ENCODE assay signal across 1 cellular context in the genomic region with DNA sequence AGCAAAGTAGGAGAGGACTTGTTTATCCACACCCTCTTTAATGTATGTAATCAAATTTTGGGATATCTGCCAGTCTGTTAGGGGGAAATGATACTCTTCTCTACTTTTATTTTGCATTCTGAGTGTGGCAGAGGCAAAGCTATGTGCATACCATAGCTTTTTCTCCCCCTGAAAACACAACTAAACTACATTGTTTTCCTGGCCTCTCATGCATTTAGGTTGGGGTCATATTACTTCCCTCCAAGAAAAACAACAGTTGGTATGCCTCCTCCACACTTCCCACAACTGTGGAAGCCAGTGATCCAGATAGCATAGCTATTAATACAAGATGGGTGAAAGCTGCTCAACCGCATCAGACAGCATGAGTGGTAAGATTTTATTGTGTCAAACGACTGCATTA.
TF ChIP-seq lines count a peak whose summit lies in the region.

No MANE protein-coding gene starts in this region.

TF ChIP-seq in HEK293, 187 proteins besides CTCF, POLR2A, EP300 and RAD21 (continued from another document):
- TF ChIP-seq, protein P1, sequence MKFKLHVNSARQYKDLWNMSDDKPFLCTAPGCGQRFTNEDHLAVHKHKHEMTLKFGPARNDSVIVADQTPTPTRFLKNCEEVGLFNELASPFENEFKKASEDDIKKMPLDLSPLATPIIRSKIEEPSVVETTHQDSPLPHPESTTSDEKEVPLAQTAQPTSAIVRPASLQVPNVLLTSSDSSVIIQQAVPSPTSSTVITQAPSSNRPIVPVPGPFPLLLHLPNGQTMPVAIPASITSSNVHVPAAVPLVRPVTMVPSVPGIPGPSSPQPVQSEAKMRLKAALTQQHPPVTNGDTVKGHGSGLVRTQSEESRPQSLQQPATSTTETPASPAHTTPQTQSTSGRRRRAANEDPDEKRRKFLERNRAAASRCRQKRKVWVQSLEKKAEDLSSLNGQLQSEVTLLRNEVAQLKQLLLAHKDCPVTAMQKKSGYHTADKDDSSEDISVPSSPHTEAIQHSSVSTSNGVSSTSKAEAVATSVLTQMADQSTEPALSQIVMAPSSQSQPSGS (tag by site-specific recombination; IDR thresholded peaks at IDR 0.05; ENCODE audit: low read depth): no peak
- TF ChIP-seq ZNF514 (tag by site-specific recombination; IDR thresholded peaks at IDR 0.05) (no peak), MZF1 (tag by site-specific recombination; IDR thresholded peaks at IDR 0.05; ENCODE audit: borderline replicate concordance) (no peak), KLF9 (tag by site-specific recombination; IDR thresholded peaks at IDR 0.05; ENCODE audit: low read depth) (no peak), ZNF510 (tag by site-specific recombination; IDR thresholded peaks at IDR 0.05; ENCODE audit: insufficient replicate concordance) (no peak), ZFHX2 (tag by site-specific recombination; conservative IDR thresholded peaks at IDR 0.05) (peak; percentile 85), ZFP37 (tag by site-specific recombination; IDR thresholded peaks at IDR 0.05) (no peak), ZNF302 (tag by site-specific recombination; IDR thresholded peaks at IDR 0.05; ENCODE audit: low read depth) (no peak), ZNF16 (tag by site-specific recombination; IDR thresholded peaks at IDR 0.05; ENCODE audit: low read depth) (no peak), ZNF664 (tag by site-specific recombination; IDR thresholded peaks at IDR 0.05) (no peak), ZNF626 (tag by site-specific recombination; IDR thresholded peaks at IDR 0.05) (no peak), ZNF549 (tag by site-specific recombination; IDR thresholded peaks at IDR 0.05) (no peak), ZNF571 (tag by site-specific recombination; IDR thresholded peaks at IDR 0.05) (no peak), GLI4 (tag by site-specific recombination; IDR thresholded peaks at IDR 0.05) (no peak), ZNF600 (tag by site-specific recombination; IDR thresholded peaks at IDR 0.05) (peak; percentile 75), ZNF654 (tag by site-specific recombination; IDR thresholded peaks at IDR 0.05; ENCODE audit: low read depth) (no peak), SALL2 (tag by site-specific recombination; IDR thresholded peaks at IDR 0.05; ENCODE audit: borderline replicate concordance) (no peak), GFI1B (tag by site-specific recombination; IDR thresholded peaks at IDR 0.05) (no peak), GLI2 (tag by site-specific recombination; IDR thresholded peaks at IDR 0.05; ENCODE audit: borderline replicate concordance, low read depth) (no peak), ZNF747 (tag by site-specific recombination; IDR thresholded peaks at IDR 0.05) (no peak), HOXC10 (CRISPR knock-in tag; IDR thresholded peaks at IDR 0.05) (no peak), SP7 (tag by site-specific recombination; IDR thresholded peaks at IDR 0.05) (peak; percentile 67), ZNF707 (tag by site-specific recombination; IDR thresholded peaks at IDR 0.05) (no peak), KLF16 (tag by site-specific recombination; IDR thresholded peaks at IDR 0.05) (no peak), ZNF768 (tag by site-specific recombination; IDR thresholded peaks at IDR 0.05) (no peak), ZNF785 (tag by site-specific recombination; IDR thresholded peaks at IDR 0.05) (no peak), SETDB1 (IDR thresholded peaks at IDR 0.05; ENCODE audit: insufficient read length, low read length) (no peak), ZNF660 (tag by site-specific recombination; IDR thresholded peaks at IDR 0.05) (no peak), ZNF670 (tag by site-specific recombination; IDR thresholded peaks at IDR 0.05; ENCODE audit: low read depth) (no peak), ZNF560 (tag by site-specific recombination; IDR thresholded peaks at IDR 0.05; ENCODE audit: borderline replicate concordance) (no peak), ZNF10 (tag by site-specific recombination; IDR thresholded peaks at IDR 0.05) (no peak), OVOL3 (tag by site-specific recombination; IDR thresholded peaks at IDR 0.05) (no peak), ZNF558 (tag by site-specific recombination; IDR thresholded peaks at IDR 0.05) (no peak), ZEB2 (tag by site-specific recombination; IDR thresholded peaks at IDR 0.05) (peak; percentile 10; the same call in 1 of the 2 replicates)
- TF ChIP-seq, protein P2, sequence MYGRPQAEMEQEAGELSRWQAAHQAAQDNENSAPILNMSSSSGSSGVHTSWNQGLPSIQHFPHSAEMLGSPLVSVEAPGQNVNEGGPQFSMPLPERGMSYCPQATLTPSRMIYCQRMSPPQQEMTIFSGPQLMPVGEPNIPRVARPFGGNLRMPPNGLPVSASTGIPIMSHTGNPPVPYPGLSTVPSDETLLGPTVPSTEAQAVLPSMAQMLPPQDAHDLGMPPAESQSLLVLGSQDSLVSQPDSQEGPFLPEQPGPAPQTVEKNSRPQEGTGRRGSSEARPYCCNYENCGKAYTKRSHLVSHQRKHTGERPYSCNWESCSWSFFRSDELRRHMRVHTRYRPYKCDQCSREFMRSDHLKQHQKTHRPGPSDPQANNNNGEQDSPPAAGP (tag by site-specific recombination; IDR thresholded peaks at IDR 0.05): no peak
- TF ChIP-seq, protein P3, sequence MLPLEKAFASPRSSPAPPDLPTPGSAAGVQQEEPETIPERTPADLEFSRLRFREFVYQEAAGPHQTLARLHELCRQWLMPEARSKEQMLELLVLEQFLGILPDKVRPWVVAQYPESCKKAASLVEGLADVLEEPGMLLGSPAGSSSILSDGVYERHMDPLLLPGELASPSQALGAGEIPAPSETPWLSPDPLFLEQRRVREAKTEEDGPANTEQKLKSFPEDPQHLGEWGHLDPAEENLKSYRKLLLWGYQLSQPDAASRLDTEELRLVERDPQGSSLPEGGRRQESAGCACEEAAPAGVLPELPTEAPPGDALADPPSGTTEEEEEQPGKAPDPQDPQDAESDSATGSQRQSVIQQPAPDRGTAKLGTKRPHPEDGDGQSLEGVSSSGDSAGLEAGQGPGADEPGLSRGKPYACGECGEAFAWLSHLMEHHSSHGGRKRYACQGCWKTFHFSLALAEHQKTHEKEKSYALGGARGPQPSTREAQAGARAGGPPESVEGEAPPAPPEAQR (tag by site-specific recombination; IDR thresholded peaks at IDR 0.05): no peak
- TF ChIP-seq, protein P4, sequence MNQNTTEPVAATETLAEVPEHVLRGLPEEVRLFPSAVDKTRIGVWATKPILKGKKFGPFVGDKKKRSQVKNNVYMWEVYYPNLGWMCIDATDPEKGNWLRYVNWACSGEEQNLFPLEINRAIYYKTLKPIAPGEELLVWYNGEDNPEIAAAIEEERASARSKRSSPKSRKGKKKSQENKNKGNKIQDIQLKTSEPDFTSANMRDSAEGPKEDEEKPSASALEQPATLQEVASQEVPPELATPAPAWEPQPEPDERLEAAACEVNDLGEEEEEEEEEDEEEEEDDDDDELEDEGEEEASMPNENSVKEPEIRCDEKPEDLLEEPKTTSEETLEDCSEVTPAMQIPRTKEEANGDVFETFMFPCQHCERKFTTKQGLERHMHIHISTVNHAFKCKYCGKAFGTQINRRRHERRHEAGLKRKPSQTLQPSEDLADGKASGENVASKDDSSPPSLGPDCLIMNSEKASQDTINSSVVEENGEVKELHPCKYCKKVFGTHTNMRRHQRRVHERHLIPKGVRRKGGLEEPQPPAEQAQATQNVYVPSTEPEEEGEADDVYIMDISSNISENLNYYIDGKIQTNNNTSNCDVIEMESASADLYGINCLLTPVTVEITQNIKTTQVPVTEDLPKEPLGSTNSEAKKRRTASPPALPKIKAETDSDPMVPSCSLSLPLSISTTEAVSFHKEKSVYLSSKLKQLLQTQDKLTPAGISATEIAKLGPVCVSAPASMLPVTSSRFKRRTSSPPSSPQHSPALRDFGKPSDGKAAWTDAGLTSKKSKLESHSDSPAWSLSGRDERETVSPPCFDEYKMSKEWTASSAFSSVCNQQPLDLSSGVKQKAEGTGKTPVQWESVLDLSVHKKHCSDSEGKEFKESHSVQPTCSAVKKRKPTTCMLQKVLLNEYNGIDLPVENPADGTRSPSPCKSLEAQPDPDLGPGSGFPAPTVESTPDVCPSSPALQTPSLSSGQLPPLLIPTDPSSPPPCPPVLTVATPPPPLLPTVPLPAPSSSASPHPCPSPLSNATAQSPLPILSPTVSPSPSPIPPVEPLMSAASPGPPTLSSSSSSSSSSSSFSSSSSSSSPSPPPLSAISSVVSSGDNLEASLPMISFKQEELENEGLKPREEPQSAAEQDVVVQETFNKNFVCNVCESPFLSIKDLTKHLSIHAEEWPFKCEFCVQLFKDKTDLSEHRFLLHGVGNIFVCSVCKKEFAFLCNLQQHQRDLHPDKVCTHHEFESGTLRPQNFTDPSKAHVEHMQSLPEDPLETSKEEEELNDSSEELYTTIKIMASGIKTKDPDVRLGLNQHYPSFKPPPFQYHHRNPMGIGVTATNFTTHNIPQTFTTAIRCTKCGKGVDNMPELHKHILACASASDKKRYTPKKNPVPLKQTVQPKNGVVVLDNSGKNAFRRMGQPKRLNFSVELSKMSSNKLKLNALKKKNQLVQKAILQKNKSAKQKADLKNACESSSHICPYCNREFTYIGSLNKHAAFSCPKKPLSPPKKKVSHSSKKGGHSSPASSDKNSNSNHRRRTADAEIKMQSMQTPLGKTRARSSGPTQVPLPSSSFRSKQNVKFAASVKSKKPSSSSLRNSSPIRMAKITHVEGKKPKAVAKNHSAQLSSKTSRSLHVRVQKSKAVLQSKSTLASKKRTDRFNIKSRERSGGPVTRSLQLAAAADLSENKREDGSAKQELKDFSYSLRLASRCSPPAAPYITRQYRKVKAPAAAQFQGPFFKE (tag by site-specific recombination; IDR thresholded peaks at IDR 0.05; ENCODE audit: borderline replicate concordance): no peak
- TF ChIP-seq, protein P5, sequence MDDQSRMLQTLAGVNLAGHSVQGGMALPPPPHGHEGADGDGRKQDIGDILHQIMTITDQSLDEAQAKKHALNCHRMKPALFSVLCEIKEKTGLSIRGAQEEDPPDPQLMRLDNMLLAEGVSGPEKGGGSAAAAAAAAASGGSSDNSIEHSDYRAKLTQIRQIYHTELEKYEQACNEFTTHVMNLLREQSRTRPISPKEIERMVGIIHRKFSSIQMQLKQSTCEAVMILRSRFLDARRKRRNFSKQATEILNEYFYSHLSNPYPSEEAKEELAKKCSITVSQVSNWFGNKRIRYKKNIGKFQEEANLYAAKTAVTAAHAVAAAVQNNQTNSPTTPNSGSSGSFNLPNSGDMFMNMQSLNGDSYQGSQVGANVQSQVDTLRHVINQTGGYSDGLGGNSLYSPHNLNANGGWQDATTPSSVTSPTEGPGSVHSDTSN (CRISPR knock-in tag; IDR thresholded peaks at IDR 0.05): no peak
- TF ChIP-seq, protein P6, sequence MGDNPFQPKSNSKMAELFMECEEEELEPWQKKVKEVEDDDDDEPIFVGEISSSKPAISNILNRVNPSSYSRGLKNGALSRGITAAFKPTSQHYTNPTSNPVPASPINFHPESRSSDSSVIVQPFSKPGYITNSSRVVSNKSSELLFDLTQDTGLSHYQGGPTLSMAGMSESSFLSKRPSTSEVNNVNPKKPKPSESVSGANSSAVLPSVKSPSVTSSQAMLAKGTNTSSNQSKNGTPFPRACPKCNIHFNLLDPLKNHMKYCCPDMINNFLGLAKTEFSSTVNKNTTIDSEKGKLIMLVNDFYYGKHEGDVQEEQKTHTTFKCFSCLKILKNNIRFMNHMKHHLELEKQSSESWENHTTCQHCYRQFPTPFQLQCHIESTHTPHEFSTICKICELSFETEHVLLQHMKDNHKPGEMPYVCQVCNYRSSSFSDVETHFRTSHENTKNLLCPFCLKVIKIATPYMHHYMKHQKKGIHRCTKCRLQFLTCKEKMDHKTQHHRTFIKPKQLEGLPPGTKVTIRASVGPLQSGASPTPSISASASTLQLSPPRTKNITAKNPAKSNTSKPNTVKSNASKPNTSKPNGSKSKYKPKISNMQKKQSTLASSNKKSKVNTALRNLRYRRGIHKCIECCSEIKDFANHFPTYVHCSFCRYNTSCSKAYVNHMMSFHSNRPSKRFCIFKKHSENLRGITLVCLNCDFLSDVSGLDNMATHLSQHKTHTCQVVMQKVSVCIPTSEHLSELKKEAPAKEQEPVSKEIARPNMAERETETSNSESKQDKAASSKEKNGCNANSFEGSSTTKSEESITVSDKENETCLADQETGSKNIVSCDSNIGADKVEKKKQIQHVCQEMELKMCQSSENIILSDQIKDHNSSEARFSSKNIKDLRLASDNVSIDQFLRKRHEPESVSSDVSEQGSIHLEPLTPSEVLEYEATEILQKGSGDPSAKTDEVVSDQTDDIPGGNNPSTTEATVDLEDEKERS (tag by site-specific recombination; IDR thresholded peaks at IDR 0.05): no peak
- TF ChIP-seq, protein P7, sequence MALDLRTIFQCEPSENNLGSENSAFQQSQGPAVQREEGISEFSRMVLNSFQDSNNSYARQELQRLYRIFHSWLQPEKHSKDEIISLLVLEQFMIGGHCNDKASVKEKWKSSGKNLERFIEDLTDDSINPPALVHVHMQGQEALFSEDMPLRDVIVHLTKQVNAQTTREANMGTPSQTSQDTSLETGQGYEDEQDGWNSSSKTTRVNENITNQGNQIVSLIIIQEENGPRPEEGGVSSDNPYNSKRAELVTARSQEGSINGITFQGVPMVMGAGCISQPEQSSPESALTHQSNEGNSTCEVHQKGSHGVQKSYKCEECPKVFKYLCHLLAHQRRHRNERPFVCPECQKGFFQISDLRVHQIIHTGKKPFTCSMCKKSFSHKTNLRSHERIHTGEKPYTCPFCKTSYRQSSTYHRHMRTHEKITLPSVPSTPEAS (tag by site-specific recombination; IDR thresholded peaks at IDR 0.05): no peak
- TF ChIP-seq, protein P8, sequence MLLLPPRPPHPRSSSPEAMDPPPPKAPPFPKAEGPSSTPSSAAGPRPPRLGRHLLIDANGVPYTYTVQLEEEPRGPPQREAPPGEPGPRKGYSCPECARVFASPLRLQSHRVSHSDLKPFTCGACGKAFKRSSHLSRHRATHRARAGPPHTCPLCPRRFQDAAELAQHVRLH (tag by site-specific recombination; IDR thresholded peaks at IDR 0.05): no peak
- TF ChIP-seq, protein P9, sequence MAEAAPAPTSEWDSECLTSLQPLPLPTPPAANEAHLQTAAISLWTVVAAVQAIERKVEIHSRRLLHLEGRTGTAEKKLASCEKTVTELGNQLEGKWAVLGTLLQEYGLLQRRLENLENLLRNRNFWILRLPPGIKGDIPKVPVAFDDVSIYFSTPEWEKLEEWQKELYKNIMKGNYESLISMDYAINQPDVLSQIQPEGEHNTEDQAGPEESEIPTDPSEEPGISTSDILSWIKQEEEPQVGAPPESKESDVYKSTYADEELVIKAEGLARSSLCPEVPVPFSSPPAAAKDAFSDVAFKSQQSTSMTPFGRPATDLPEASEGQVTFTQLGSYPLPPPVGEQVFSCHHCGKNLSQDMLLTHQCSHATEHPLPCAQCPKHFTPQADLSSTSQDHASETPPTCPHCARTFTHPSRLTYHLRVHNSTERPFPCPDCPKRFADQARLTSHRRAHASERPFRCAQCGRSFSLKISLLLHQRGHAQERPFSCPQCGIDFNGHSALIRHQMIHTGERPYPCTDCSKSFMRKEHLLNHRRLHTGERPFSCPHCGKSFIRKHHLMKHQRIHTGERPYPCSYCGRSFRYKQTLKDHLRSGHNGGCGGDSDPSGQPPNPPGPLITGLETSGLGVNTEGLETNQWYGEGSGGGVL (tag by site-specific recombination; IDR thresholded peaks at IDR 0.05): peak; percentile 75
